In genomic region chr12:1457901-1458300, GRCh38 we compare ENCODE assay signal across 14 cellular contexts.
DNase-seq lines count a peak whose midpoint lies in the region; ATAC-seq, FAIRE-seq and TF ChIP-seq lines count a peak whose summit lies in the region.
"Had no signal": no experiment of that assay in that cellular context is flagged by ENCODE, and none has a peak within 500 bp of the region (broad histone marks: within the 10 kb centered on the region; RNA-seq: fewer than 3 reads in every experiment).

No MANE protein-coding gene starts in this region.

- H3K27ac ChIP-seq in brain microvascular endothelial cell = no peak overlapping the region
- H3K27ac ChIP-seq: BLaER1 treated with 17β-estradiol and CSF1 and Interleukin-3, amounts not matched to agents 10 nM and 100 nM had no signal

- no peaks in the 10 kb centered on the region for H3K36me3 ChIP-seq in brain microvascular endothelial cell (replicated peaks)

- DNase-seq in AG08395 (ENCODE audit: low spot score) (peak; percentile 92), HTR-8/SVneo (ENCODE audit: insufficient read length, low spot score) (peak; percentile 60), brain microvascular endothelial cell (peak; percentile 63), kidney tubule cell (ENCODE audit: low spot score) (peak; percentile 89), NCI-H187 (lab: John Stamatoyannopoulos, UW) (no peak), germinal center (ENCODE audit: low spot score) (no peak)
- DNase-seq in stimulated activated CD4-positive, alpha-beta T cell treated with anti-CD3 and anti-CD28 coated beads, Interleukin-15, amount 100 ng/mL, for 24 hours = no peak
- DNase-seq: effector CD8-positive, alpha-beta T cell; NCI-H510A treated with DMSO at 0.1 percent for 48 hours; nucleus accumbens had no signal

- peak; percentile 99 for FAIRE-seq in HTR-8/SVneo (lab: Jason Lieb, UNC)

- in situ Hi-C loops in brain microvascular endothelial cell (cut with HindIII; ENCODE audit: low pct_ligation_motif_present, low sequenced_read_pairs) = no loop called here

- no peak for ATAC-seq in GM21529 (IDR thresholded peaks at IDR 0.05; ENCODE audit: unreplicated experiment)
- ATAC-seq: activated naive CD4-positive, alpha-beta T cell treated with anti-CD3 and anti-CD28 coated beads, Interleukin-2, amount 50 U/mL, for 72 hours had no signal

- H3K4me3 ChIP-seq in brain microvascular endothelial cell (ENCODE audit: low read depth, low read length) = no peak overlapping the region
- H3K4me3 ChIP-seq: BLaER1 treated with 17β-estradiol and CSF1 and Interleukin-3, amounts not matched to agents 10 nM and 100 nM; lung had no signal

- TF ChIP-seq CTCF in brain microvascular endothelial cell (IDR thresholded peaks at IDR 0.05; ENCODE audit: low read depth, low read length, missing control alignments) = no peak

- no peaks in the 10 kb centered on the region for H3K27me3 ChIP-seq in brain microvascular endothelial cell (replicated peaks)
- H3K27me3 ChIP-seq: BLaER1 treated with 17β-estradiol and CSF1 and Interleukin-3, amounts not matched to agents 10 nM and 100 nM had no signal

Comparison
In these comparisons a context has a peak if more than half of its experiments do, and no peak if none do; other contexts are left out.
1. DNase-seq: peak in AG08395 (single experiment), HTR-8/SVneo (single experiment), brain microvascular endothelial cell (single experiment) and kidney tubule cell (single experiment); none in NCI-H187 (0 of 2), stimulated activated CD4-positive, alpha-beta T cell treated with anti-CD3 and anti-CD28 coated beads, Interleukin-15, amount 100 ng/mL, for 24 hours (single experiment) and germinal center (single experiment).